Comparison of ENCODE assay signal across 7 cellular contexts in the genomic region with DNA sequence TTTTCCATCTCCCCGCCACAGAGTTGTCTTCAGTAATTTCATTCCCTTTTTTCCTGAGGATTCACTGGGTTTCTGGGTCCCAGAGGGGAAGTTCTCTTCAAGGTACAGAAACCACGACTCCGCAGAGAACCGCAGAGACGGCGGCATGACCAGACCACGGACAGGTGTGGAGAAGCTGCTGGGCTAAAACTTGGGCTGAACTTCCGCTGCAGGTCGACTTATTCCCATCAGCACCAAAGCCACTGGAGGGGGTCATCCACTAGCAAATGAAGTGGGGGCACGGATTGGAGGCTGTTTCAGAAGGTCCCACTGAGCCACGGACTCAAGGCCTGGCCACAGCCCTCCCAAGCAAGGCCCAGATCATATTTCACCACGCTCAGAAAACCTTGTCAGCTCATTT. TPM values are rescaled to one million over a fixed set of nuclear protein-coding genes. Genes with fewer than 3 reads are reported as not detected.
"Had no signal": no experiment of that assay in that cellular context is flagged by ENCODE, and none has a peak within 500 bp of the region (broad histone marks: within the 10 kb centered on the region; RNA-seq: fewer than 3 reads in every experiment).

No MANE protein-coding gene starts in this region.

RNA-seq across cellular contexts. Expression of a gene that starts 3.0 kb away (rescaled TPM):
- total RNA-seq: GM23248, H4, H7, HepG2, HFFc6, HT1080, K562 had no signal
- polyA plus RNA-seq: HepG2 had no signal
